In genomic region chr13:32032780-32033179, GRCh38 we compare ENCODE assay signal across 15 cellular contexts. TPM values are rescaled to one million over a fixed set of nuclear protein-coding genes. Genes with fewer than 3 reads are reported as not detected.
DNase-seq lines count a peak whose midpoint lies in the region; ATAC-seq and TF ChIP-seq lines count a peak whose summit lies in the region.
"Had no signal": no experiment of that assay in that cellular context is flagged by ENCODE, and none has a peak within 500 bp of the region (broad histone marks: within the 10 kb centered on the region; RNA-seq: fewer than 3 reads in every experiment).

No MANE protein-coding gene starts in this region.

- no peak overlapping the region for H3K4me2 ChIP-seq in GM23338

- no peak overlapping the region for H3K4me3 ChIP-seq in GM23338

- H3K4me3 Mint-ChIP-seq in CD14-positive monocyte = no peak overlapping the region
- H3K4me3 Mint-ChIP-seq in GM23338 = peak overlapping the region; percentile 26; the same call in 1 of the 3 replicates
- peak overlapping the region; percentile 87 for H3K4me3 Mint-ChIP-seq in activated T-helper 17 cell treated with anti-CD3 and anti-CD28 coated beads, Interleukin-2, amount 50 U/mL, for 72 hours
- H3K4me3 Mint-ChIP-seq in natural killer cell treated with Interleukin-12 subunit alpha and Interleukin-12 subunit beta and Interleukin-15 and Interleukin-18, amount 100 ng/mL, for 72 hours = peak overlapping the region; percentile 84

- H3K36me3 ChIP-seq in GM23338 (ENCODE audit: insufficient read depth) = no peaks in the 10 kb centered on the region
- H3K36me3 ChIP-seq: heart left ventricle had no signal

- DNase-seq in CD14-positive monocyte (ENCODE audit: low spot score) = no peak
- DNase-seq in GM23338 (ENCODE audit: low spot score) = no peak
- DNase-seq in natural killer cell treated with Interleukin-12 subunit alpha and Interleukin-12 subunit beta and Interleukin-15 and Interleukin-18, amount 100 ng/mL, for 72 hours (ENCODE audit: low spot score) = no peak
- DNase-seq in SHP77 (lab: John Stamatoyannopoulos, UW) = no peak
- no peak for DNase-seq in stimulated activated CD4-positive, alpha-beta T cell treated with anti-CD3 and anti-CD28 coated beads, Interleukin-2, amount 100 ng/mL, for 48 hours
- DNase-seq: activated CD8-positive, alpha-beta memory T cell treated with anti-CD3 and anti-CD28 coated beads for 24 hours; amygdala; heart left ventricle; left ventricle myocardium superior; NCI-H1092; stimulated activated CD4-positive, alpha-beta T cell treated with anti-CD3 and anti-CD28 coated beads, Interleukin-4, amount 100 ng/mL, for 24 hours; stimulated activated naive CD8-positive, alpha-beta T cell treated with anti-CD3 and anti-CD28 coated beads, Interleukin-15, Interleukin-2, amounts not matched to agents 100 U/mL and 50 U/mL, for 24 hours had no signal

- no peak overlapping the region for H3K27ac ChIP-seq in GM23338 (ENCODE audit: low read depth)

- no peaks in the 10 kb centered on the region for H3K9me2 ChIP-seq in GM23338 (ENCODE audit: insufficient read depth)

- H3K9me3 Mint-ChIP-seq in CD14-positive monocyte (no peaks in the 10 kb centered on the region), GM23338 (no peaks in the 10 kb centered on the region)
- H3K9me3 Mint-ChIP-seq in activated T-helper 17 cell treated with anti-CD3 and anti-CD28 coated beads, Interleukin-2, amount 50 U/mL, for 72 hours = no peaks in the 10 kb centered on the region
- H3K9me3 Mint-ChIP-seq in natural killer cell treated with Interleukin-12 subunit alpha and Interleukin-12 subunit beta and Interleukin-15 and Interleukin-18, amount 100 ng/mL, for 72 hours = no peaks in the 10 kb centered on the region

- intact Hi-C loops in CD14-positive monocyte (cut with micrococcal nuclease) = loop anchor here (5.0 to 10.0 kb wide), 2 partner anchors 82 to 120 kb away; no protein-coding TSS in a partner anchor

- no peaks in the 10 kb centered on the region for H3K79me2 ChIP-seq in GM23338 (replicated peaks; ENCODE audit: insufficient read depth)

- ATAC-seq in GM23338 (no peak), HG03025 (IDR thresholded peaks at IDR 0.05; ENCODE audit: low FRiP score, unreplicated experiment) (no peak), HG02571 (IDR thresholded peaks at IDR 0.05; ENCODE audit: unreplicated experiment) (no peak)
- no peak for ATAC-seq in activated T-helper 17 cell treated with anti-CD3 and anti-CD28 coated beads, Interleukin-2, amount 50 U/mL, for 72 hours (replicated peaks)
- ATAC-seq in natural killer cell treated with Interleukin-12 subunit alpha and Interleukin-12 subunit beta and Interleukin-15 and Interleukin-18, amount 100 ng/mL, for 72 hours = no peak
- ATAC-seq: heart left ventricle; left ventricle myocardium superior; stimulated activated naive CD8-positive, alpha-beta T cell treated with anti-CD3 and anti-CD28 coated beads, Interleukin-15, Interleukin-2, amounts not matched to agents 100 U/mL and 50 U/mL, for 24 hours had no signal

- no peaks in the 10 kb centered on the region for H3F3A ChIP-seq in GM23338 (replicated peaks; ENCODE audit: low read depth)

- TF ChIP-seq CTCF in CD14-positive monocyte (IDR thresholded peaks at IDR 0.05) = no peak
- TF ChIP-seq CTCF in GM23338 (conservative IDR thresholded peaks at IDR 0.05; ENCODE audit: low read depth in 2 of 2) = no peak

- peak overlapping the region in 5 of 7 donors; percentile 83 to 97 (median 91) for H3K27ac Mint-ChIP-seq in CD14-positive monocyte
- no peak overlapping the region for H3K27ac Mint-ChIP-seq in GM23338
- no peak overlapping the region for H3K27ac Mint-ChIP-seq in activated T-helper 17 cell treated with anti-CD3 and anti-CD28 coated beads, Interleukin-2, amount 50 U/mL, for 72 hours
- no peak overlapping the region for H3K27ac Mint-ChIP-seq in natural killer cell treated with Interleukin-12 subunit alpha and Interleukin-12 subunit beta and Interleukin-15 and Interleukin-18, amount 100 ng/mL, for 72 hours

- no peaks in the 10 kb centered on the region for H3K27me3 Mint-ChIP-seq in CD14-positive monocyte (ENCODE audit: low read depth in 3 of 3)
- no peaks in the 10 kb centered on the region for H3K27me3 Mint-ChIP-seq in GM23338 (ENCODE audit: insufficient read depth, low read depth, poor library complexity)
- H3K27me3 Mint-ChIP-seq in activated T-helper 17 cell treated with anti-CD3 and anti-CD28 coated beads, Interleukin-2, amount 50 U/mL, for 72 hours = no peaks in the 10 kb centered on the region
- H3K27me3 Mint-ChIP-seq in natural killer cell treated with Interleukin-12 subunit alpha and Interleukin-12 subunit beta and Interleukin-15 and Interleukin-18, amount 100 ng/mL, for 72 hours = peaks cover 0 to 7% of the 10 kb centered on the region in 2 donors

- H3K36me3 Mint-ChIP-seq in CD14-positive monocyte (peaks cover 5 to 9% of the 10 kb centered on the region in 2 donors), GM23338 (ENCODE audit: low read depth) (no peaks in the 10 kb centered on the region)
- H3K36me3 Mint-ChIP-seq in activated T-helper 17 cell treated with anti-CD3 and anti-CD28 coated beads, Interleukin-2, amount 50 U/mL, for 72 hours (ENCODE audit: low read depth) = no peaks in the 10 kb centered on the region
- no peaks in the 10 kb centered on the region for H3K36me3 Mint-ChIP-seq in natural killer cell treated with Interleukin-12 subunit alpha and Interleukin-12 subunit beta and Interleukin-15 and Interleukin-18, amount 100 ng/mL, for 72 hours

- no peak overlapping the region for H2AFZ ChIP-seq in GM23338

- H3K4me1 Mint-ChIP-seq in CD14-positive monocyte = peaks cover 75% of the 10 kb centered on the region
- H3K4me1 Mint-ChIP-seq in GM23338 = peaks cover 50% of the 10 kb centered on the region
- H3K4me1 Mint-ChIP-seq in activated T-helper 17 cell treated with anti-CD3 and anti-CD28 coated beads, Interleukin-2, amount 50 U/mL, for 72 hours = peaks cover 41% of the 10 kb centered on the region
- peaks cover 14 to 25% of the 10 kb centered on the region in 2 donors for H3K4me1 Mint-ChIP-seq in natural killer cell treated with Interleukin-12 subunit alpha and Interleukin-12 subunit beta and Interleukin-15 and Interleukin-18, amount 100 ng/mL, for 72 hours (ENCODE audit: low read depth in 2 of 2)

- no peaks in the 10 kb centered on the region for H3K27me3 ChIP-seq in GM23338 (ENCODE audit: insufficient read depth)
- H3K27me3 ChIP-seq: heart left ventricle had no signal

- peaks cover 34% of the 10 kb centered on the region for H3K4me1 ChIP-seq in GM23338 (ENCODE audit: insufficient read depth)

- H4K20me1 ChIP-seq in GM23338 (replicated peaks; ENCODE audit: insufficient read depth) = no peaks in the 10 kb centered on the region

TF ChIP-seq in GM23338, 12 proteins besides CTCF, POLR2A, EP300 and RAD21 (continues in another document):
- TF ChIP-seq POLR2AphosphoS5 (IDR thresholded peaks at IDR 0.05; ENCODE audit: low read depth) (no peak), ZNF114 (CRISPR knock-in tag; IDR thresholded peaks at IDR 0.05) (no peak), EZH2 (IDR thresholded peaks at IDR 0.05; ENCODE audit: low read depth, unreplicated experiment) (no peak), CREB1 (CRISPR knock-in tag; IDR thresholded peaks at IDR 0.05; ENCODE audit: low read depth) (no peak), STAT1 (IDR thresholded peaks at IDR 0.05; ENCODE audit: unreplicated experiment) (no peak), NANOG (IDR thresholded peaks at IDR 0.05; ENCODE audit: borderline replicate concordance) (no peak), ZNF331 (CRISPR knock-in tag; IDR thresholded peaks at IDR 0.05; ENCODE audit: low read depth) (no peak), EZH2phosphoT487 (IDR thresholded peaks at IDR 0.05; ENCODE audit: unreplicated experiment) (no peak), JUNB (IDR thresholded peaks at IDR 0.05; ENCODE audit: unreplicated experiment) (no peak)
- TF ChIP-seq, protein P1, sequence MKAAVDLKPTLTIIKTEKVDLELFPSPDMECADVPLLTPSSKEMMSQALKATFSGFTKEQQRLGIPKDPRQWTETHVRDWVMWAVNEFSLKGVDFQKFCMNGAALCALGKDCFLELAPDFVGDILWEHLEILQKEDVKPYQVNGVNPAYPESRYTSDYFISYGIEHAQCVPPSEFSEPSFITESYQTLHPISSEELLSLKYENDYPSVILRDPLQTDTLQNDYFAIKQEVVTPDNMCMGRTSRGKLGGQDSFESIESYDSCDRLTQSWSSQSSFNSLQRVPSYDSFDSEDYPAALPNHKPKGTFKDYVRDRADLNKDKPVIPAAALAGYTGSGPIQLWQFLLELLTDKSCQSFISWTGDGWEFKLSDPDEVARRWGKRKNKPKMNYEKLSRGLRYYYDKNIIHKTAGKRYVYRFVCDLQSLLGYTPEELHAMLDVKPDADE (IDR thresholded peaks at IDR 0.05) = no peak
- TF ChIP-seq, protein P2, sequence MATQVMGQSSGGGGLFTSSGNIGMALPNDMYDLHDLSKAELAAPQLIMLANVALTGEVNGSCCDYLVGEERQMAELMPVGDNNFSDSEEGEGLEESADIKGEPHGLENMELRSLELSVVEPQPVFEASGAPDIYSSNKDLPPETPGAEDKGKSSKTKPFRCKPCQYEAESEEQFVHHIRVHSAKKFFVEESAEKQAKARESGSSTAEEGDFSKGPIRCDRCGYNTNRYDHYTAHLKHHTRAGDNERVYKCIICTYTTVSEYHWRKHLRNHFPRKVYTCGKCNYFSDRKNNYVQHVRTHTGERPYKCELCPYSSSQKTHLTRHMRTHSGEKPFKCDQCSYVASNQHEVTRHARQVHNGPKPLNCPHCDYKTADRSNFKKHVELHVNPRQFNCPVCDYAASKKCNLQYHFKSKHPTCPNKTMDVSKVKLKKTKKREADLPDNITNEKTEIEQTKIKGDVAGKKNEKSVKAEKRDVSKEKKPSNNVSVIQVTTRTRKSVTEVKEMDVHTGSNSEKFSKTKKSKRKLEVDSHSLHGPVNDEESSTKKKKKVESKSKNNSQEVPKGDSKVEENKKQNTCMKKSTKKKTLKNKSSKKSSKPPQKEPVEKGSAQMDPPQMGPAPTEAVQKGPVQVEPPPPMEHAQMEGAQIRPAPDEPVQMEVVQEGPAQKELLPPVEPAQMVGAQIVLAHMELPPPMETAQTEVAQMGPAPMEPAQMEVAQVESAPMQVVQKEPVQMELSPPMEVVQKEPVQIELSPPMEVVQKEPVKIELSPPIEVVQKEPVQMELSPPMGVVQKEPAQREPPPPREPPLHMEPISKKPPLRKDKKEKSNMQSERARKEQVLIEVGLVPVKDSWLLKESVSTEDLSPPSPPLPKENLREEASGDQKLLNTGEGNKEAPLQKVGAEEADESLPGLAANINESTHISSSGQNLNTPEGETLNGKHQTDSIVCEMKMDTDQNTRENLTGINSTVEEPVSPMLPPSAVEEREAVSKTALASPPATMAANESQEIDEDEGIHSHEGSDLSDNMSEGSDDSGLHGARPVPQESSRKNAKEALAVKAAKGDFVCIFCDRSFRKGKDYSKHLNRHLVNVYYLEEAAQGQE (IDR thresholded peaks at IDR 0.05; ENCODE audit: unreplicated experiment) = no peak

RNA-seq across cellular contexts. Expression of gene FRY, which starts 1.2 kb away (rescaled TPM):
- polyA plus RNA-seq in CD14-positive monocyte = 1 to 10 TPM; 3.9 to 5.0 TPM
- total RNA-seq in GM23338 (2014; rRNA removed; shearing (Covaris generic)) = 4.1 and 10.1 TPM in 2 replicates
- 1.3 and 2.4 TPM in 2 replicates for polyA plus RNA-seq in GM23338 (2016; fragmentation: Nextera tagmentation; extraction: Ambion mirVana)
- 10 to 100 TPM in 1 of 2 donors, 1 to 10 TPM in 1; 7.0 to 10.8 TPM for total RNA-seq in activated T-helper 17 cell treated with anti-CD3 and anti-CD28 coated beads, Interleukin-2, amount 50 U/mL, for 72 hours
- 1 to 10 TPM; 1.5 to 6.1 TPM for total RNA-seq in natural killer cell treated with Interleukin-12 subunit alpha and Interleukin-12 subunit beta and Interleukin-15 and Interleukin-18, amount 100 ng/mL, for 72 hours

Comparison
In these comparisons a context has a peak if more than half of its experiments do, and no peak if none do; other contexts are left out.
1. H3K27ac Mint-ChIP-seq: peak in CD14-positive monocyte (5 of 7); none in GM23338 (single experiment), activated T-helper 17 cell treated with anti-CD3 and anti-CD28 coated beads, Interleukin-2, amount 50 U/mL, for 72 hours (single experiment) and natural killer cell treated with Interleukin-12 subunit alpha and Interleukin-12 subunit beta and Interleukin-15 and Interleukin-18, amount 100 ng/mL, for 72 hours (0 of 2).
2. H3K4me3 Mint-ChIP-seq: peak in GM23338 (single experiment), activated T-helper 17 cell treated with anti-CD3 and anti-CD28 coated beads, Interleukin-2, amount 50 U/mL, for 72 hours (single experiment) and natural killer cell treated with Interleukin-12 subunit alpha and Interleukin-12 subunit beta and Interleukin-15 and Interleukin-18, amount 100 ng/mL, for 72 hours (single experiment); none in CD14-positive monocyte (0 of 2).